13 cellular contexts compared by ENCODE assay signal in genomic region chr6:82875573-82876185, GRCh38.
A peak's percentile ranks its signal among the peaks of the same experiment; 100 is the strongest.
DNase-seq lines count a peak whose midpoint lies in the region; ATAC-seq, FAIRE-seq and TF ChIP-seq lines count a peak whose summit lies in the region.
"Had no signal": no experiment of that assay in that cellular context is flagged by ENCODE, and none has a peak within 500 bp of the region (broad histone marks: within the 10 kb centered on the region; RNA-seq: fewer than 3 reads in every experiment).

No MANE protein-coding gene starts in this region.

- intact Hi-C loops in naive thymus-derived CD4-positive, alpha-beta T cell (cut with micrococcal nuclease): no loop called here

- ATAC-seq in naive thymus-derived CD4-positive, alpha-beta T cell: no peak
- no peak for ATAC-seq in HG02938 (IDR thresholded peaks at IDR 0.05; ENCODE audit: unreplicated experiment)
- no peak for ATAC-seq in HG03196 (IDR thresholded peaks at IDR 0.05; ENCODE audit: unreplicated experiment)
- ATAC-seq: pancreas had no signal

- H3K4me3 ChIP-seq in SJSA1 (no peak overlapping the region), fibroblast of mammary gland (ENCODE audit: control insufficient read depth, low read depth, low read length) (no peak overlapping the region), smooth muscle cell (no peak overlapping the region)
- H3K4me3 ChIP-seq in naive thymus-derived CD4-positive, alpha-beta T cell (ENCODE audit: low read length): no peak overlapping the region
- H3K4me3 ChIP-seq: pancreas, suprapubic skin had no signal

- no peak overlapping the region for H2AFZ ChIP-seq in smooth muscle cell (ENCODE audit: low read depth)

- no peak for TF ChIP-seq CTCF in fibroblast of mammary gland (conservative IDR thresholded peaks at IDR 0.05; ENCODE audit: control insufficient read depth, insufficient read depth, low read depth, low read length)
- no peak for TF ChIP-seq CTCF in smooth muscle cell (IDR thresholded peaks at IDR 0.05; ENCODE audit: borderline replicate concordance, insufficient read depth, poor library complexity, severe bottlenecking)

- peak; percentile 95 for FAIRE-seq in H54 (lab: Jason Lieb, UNC)
- FAIRE-seq: pancreas had no signal

- no peak for TF ChIP-seq POLR2A in H54 (IDR thresholded peaks at IDR 0.05; ENCODE audit: low read depth, low read length)

- no peaks in the 10 kb centered on the region for H3F3A ChIP-seq in smooth muscle cell (ENCODE audit: low read depth)

- no peaks in the 10 kb centered on the region for H4K20me1 ChIP-seq in smooth muscle cell (ENCODE audit: low read depth)

- no peak overlapping the region for H3K9ac ChIP-seq in smooth muscle cell (ENCODE audit: low read depth)

- H3K27me3 ChIP-seq in SJSA1 (replicated peaks) (no peaks in the 10 kb centered on the region), smooth muscle cell (ENCODE audit: low read depth) (no peaks in the 10 kb centered on the region)
- no peaks in the 10 kb centered on the region for H3K27me3 ChIP-seq in naive thymus-derived CD4-positive, alpha-beta T cell (ENCODE audit: control insufficient read depth in 2 of 2, insufficient read depth in 2 of 2, low read length in 2 of 2)
- H3K27me3 ChIP-seq: pancreas, suprapubic skin had no signal

- H3K27ac ChIP-seq in SJSA1: peak overlapping the region; percentile 24; the same call in 1 of the 2 replicates
- H3K27ac ChIP-seq in smooth muscle cell (ENCODE audit: low read depth): peak overlapping the region; percentile 43
- H3K27ac ChIP-seq in naive thymus-derived CD4-positive, alpha-beta T cell (ENCODE audit: low read depth, low read length): no peak overlapping the region
- H3K27ac ChIP-seq: pancreas, suprapubic skin had no signal

- H3K4me2 ChIP-seq in smooth muscle cell: no peak overlapping the region

- H3K9me3 Mint-ChIP-seq in naive thymus-derived CD4-positive, alpha-beta T cell: no peaks in the 10 kb centered on the region

- DNase-seq in H54 (ENCODE audit: insufficient read length, low spot score): peak; percentile 43
- DNase-seq in SJSA1 (ENCODE audit: low read depth in 1 of 2, low spot score in 2 of 2): peak; percentile 72 to 83
- peak; percentile 91 for DNase-seq in fibroblast of mammary gland (ENCODE audit: low read depth)
- DNase-seq in smooth muscle cell (lab: John Stamatoyannopoulos, UW; ENCODE audit: unreplicated experiment): no peak
- no peak for DNase-seq in naive thymus-derived CD4-positive, alpha-beta T cell
- no peak for DNase-seq in RPMI8226
- DNase-seq: amygdala, DND-41, NCI-H524, pancreas had no signal

- H3K36me3 ChIP-seq in SJSA1 (no peaks in the 10 kb centered on the region), smooth muscle cell (ENCODE audit: low read depth) (no peaks in the 10 kb centered on the region)
- no peaks in the 10 kb centered on the region for H3K36me3 ChIP-seq in naive thymus-derived CD4-positive, alpha-beta T cell (ENCODE audit: control insufficient read depth in 2 of 3, insufficient read depth in 3 of 3, low read length in 3 of 3)
- H3K36me3 ChIP-seq: pancreas, suprapubic skin had no signal

- H3K9me3 ChIP-seq in SJSA1 (replicated peaks): no peaks in the 10 kb centered on the region
- H3K9me3 ChIP-seq in smooth muscle cell (replicated peaks; ENCODE audit: low read depth): no peaks in the 10 kb centered on the region
- H3K9me3 ChIP-seq in naive thymus-derived CD4-positive, alpha-beta T cell (ENCODE audit: control insufficient read depth in 2 of 3, low read length in 3 of 3): no peaks in the 10 kb centered on the region
- H3K9me3 ChIP-seq: pancreas, suprapubic skin had no signal

- no peak overlapping the region for H3K4me3 Mint-ChIP-seq in naive thymus-derived CD4-positive, alpha-beta T cell

- no peak overlapping the region for H3K27ac Mint-ChIP-seq in naive thymus-derived CD4-positive, alpha-beta T cell

- H3K4me1 Mint-ChIP-seq in naive thymus-derived CD4-positive, alpha-beta T cell: no peaks in the 10 kb centered on the region

- WGBS in smooth muscle cell (ENCODE audit: low lambda C conversion rate): 71% methylated on average over 4 of the region's 4 CpGs

- POLR2A ChIA-PET in naive thymus-derived CD4-positive, alpha-beta T cell (lab: Charles Lee): no interaction called here

- H3K79me2 ChIP-seq in smooth muscle cell (ENCODE audit: low read depth): no peaks in the 10 kb centered on the region

- CTCF ChIA-PET in naive thymus-derived CD4-positive, alpha-beta T cell (lab: Charles Lee): no interaction called here

- no peaks in the 10 kb centered on the region for H3K27me3 Mint-ChIP-seq in naive thymus-derived CD4-positive, alpha-beta T cell

- no peaks in the 10 kb centered on the region for H3K36me3 Mint-ChIP-seq in naive thymus-derived CD4-positive, alpha-beta T cell

- H3K4me1 ChIP-seq in SJSA1 (replicated peaks) (peaks cover 52% of the 10 kb centered on the region), smooth muscle cell (ENCODE audit: low read depth) (no peaks in the 10 kb centered on the region)
- H3K4me1 ChIP-seq in naive thymus-derived CD4-positive, alpha-beta T cell (ENCODE audit: control insufficient read depth in 2 of 2, insufficient read depth in 2 of 2, low read length in 2 of 2): no peaks in the 10 kb centered on the region
- H3K4me1 ChIP-seq: pancreas, suprapubic skin had no signal

Comparison
In these comparisons a context has a peak if more than half of its experiments do, and no peak if none do; other contexts are left out.
1. DNase-seq: peak in H54 (single experiment), SJSA1 (2 of 2) and fibroblast of mammary gland (single experiment); none in smooth muscle cell (single experiment), naive thymus-derived CD4-positive, alpha-beta T cell (0 of 9) and RPMI8226 (single experiment).